In the genomic region with DNA sequence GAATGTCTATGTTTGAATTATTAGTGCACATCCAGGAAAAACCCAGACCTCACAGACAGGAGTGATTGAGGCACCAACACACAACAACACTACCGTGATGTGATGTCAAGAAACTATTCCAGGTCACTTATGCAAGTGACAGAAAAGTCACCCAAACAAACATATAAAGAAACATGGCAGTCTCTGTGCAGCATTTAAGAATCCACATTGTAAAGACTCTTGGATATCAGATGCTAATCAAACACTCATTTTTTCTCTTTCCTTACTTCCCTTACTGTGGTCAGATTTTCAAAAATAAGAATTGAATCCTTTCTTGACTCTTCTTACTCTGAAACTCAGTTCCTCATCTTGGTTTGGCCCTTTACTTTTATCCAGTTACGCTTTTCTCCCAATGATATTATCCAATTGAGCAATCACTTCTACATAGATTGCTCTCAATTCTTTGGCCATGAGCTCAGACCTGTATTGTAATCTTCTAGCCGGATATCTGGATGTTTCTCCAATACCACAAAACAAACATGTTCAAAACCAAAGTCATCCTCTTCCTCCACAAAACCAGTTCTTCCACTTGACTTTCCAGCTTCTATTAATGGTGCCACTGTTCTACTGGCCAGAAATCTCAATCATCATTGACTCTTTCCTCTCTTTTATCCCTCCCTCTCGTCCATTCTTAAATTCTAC, we compare ENCODE assay signal across 15 cellular contexts.
A peak's percentile ranks its signal among the peaks of the same experiment; 100 is the strongest.
DNase-seq lines count a peak whose midpoint lies in the region; ATAC-seq and TF ChIP-seq lines count a peak whose summit lies in the region.
"Had no signal": no experiment of that assay in that cellular context is flagged by ENCODE, and none has a peak within 500 bp of the region (broad histone marks: within the 10 kb centered on the region; RNA-seq: fewer than 3 reads in every experiment).

No MANE protein-coding gene starts in this region.

- H3K9me3 Mint-ChIP-seq in natural killer cell treated with Interleukin-12 subunit alpha and Interleukin-12 subunit beta and Interleukin-15 and Interleukin-18, amount 100 ng/mL, for 72 hours, result peaks cover 14% of the 10 kb centered on the region
- no peaks in the 10 kb centered on the region for H3K9me3 Mint-ChIP-seq in endodermal cell

- no peaks in the 10 kb centered on the region for H3K4me1 ChIP-seq in endodermal cell (ENCODE audit: control insufficient read depth, insufficient read depth, low read length)
- H3K4me1 ChIP-seq: SJSA1 had no signal

- H3K9me3 ChIP-seq in endodermal cell (ENCODE audit: control insufficient read depth, low read length), result no peaks in the 10 kb centered on the region
- H3K9me3 ChIP-seq: SJSA1 had no signal

- no peak overlapping the region for H3K9ac ChIP-seq in endodermal cell (ENCODE audit: extremely low read depth, low read length, poor library complexity, severe bottlenecking)

- H3K27ac Mint-ChIP-seq in natural killer cell treated with Interleukin-12 subunit alpha and Interleukin-12 subunit beta and Interleukin-15 and Interleukin-18, amount 100 ng/mL, for 72 hours, result peak overlapping the region; percentile 12 to 14
- no peak overlapping the region for H3K27ac Mint-ChIP-seq in endodermal cell
- H3K27ac Mint-ChIP-seq: H9 had no signal

- 90 to 93% methylated on average over 3 to 4 of the region's 4 CpGs for WGBS in endodermal cell (ENCODE audit: insufficient coverage in 1 of 2, insufficient read length in 1 of 2), 2 experiments

- no peak overlapping the region for H3K4me3 ChIP-seq in brain microvascular endothelial cell (ENCODE audit: low read depth, low read length)
- H3K4me3 ChIP-seq in endodermal cell (ENCODE audit: low read length), result no peak overlapping the region
- H3K4me3 ChIP-seq: SJSA1 had no signal

- H3K36me3 ChIP-seq in brain microvascular endothelial cell (replicated peaks) (no peaks in the 10 kb centered on the region), endodermal cell (ENCODE audit: control insufficient read depth, insufficient read depth, low read length) (no peaks in the 10 kb centered on the region)
- H3K36me3 ChIP-seq: SJSA1 had no signal

- no peak for TF ChIP-seq CTCF in brain microvascular endothelial cell (IDR thresholded peaks at IDR 0.05; ENCODE audit: low read depth, low read length, missing control alignments)
- no peak for TF ChIP-seq CTCF in endodermal cell (conservative IDR thresholded peaks at IDR 0.05)

- H3K27me3 Mint-ChIP-seq in natural killer cell treated with Interleukin-12 subunit alpha and Interleukin-12 subunit beta and Interleukin-15 and Interleukin-18, amount 100 ng/mL, for 72 hours, result no peaks in the 10 kb centered on the region
- H3K27me3 Mint-ChIP-seq in endodermal cell (ENCODE audit: insufficient read depth), result peaks cover 2% of the 10 kb centered on the region

- peaks cover 14% of the 10 kb centered on the region for H3K36me3 Mint-ChIP-seq in natural killer cell treated with Interleukin-12 subunit alpha and Interleukin-12 subunit beta and Interleukin-15 and Interleukin-18, amount 100 ng/mL, for 72 hours
- H3K36me3 Mint-ChIP-seq in endodermal cell (ENCODE audit: low read depth), result no peaks in the 10 kb centered on the region

- ATAC-seq in natural killer cell treated with Interleukin-12 subunit alpha and Interleukin-12 subunit beta and Interleukin-15 and Interleukin-18, amount 100 ng/mL, for 72 hours, result no peak
- no peak for ATAC-seq in HG03520 (IDR thresholded peaks at IDR 0.05; ENCODE audit: unreplicated experiment)
- no peak for ATAC-seq in GM18909 (IDR thresholded peaks at IDR 0.05; ENCODE audit: poor library complexity, unreplicated experiment)

- DNase-seq in NOMO-1 (lab: John Stamatoyannopoulos, UW; ENCODE audit: unreplicated experiment in 2 of 2) (peak; percentile 29 to 63), NOMO-1 treated with dmso at 0.1 percent for 144 hours (lab: John Stamatoyannopoulos, UW; ENCODE audit: unreplicated experiment) (no peak), MV-4-11 (lab: John Stamatoyannopoulos, UW) (peak; percentile 91), brain microvascular endothelial cell (peak; percentile 60), endodermal cell (no peak)
- DNase-seq in natural killer cell treated with Interleukin-12 subunit alpha and Interleukin-12 subunit beta and Interleukin-15 and Interleukin-18, amount 100 ng/mL, for 72 hours (ENCODE audit: low spot score), result no peak
- DNase-seq: activated CD4-positive, alpha-beta T cell treated with anti-CD3 and anti-CD28 coated beads, Interleukin-2, amount 50 U/mL, for 1 hour; amniotic stem cell; H9; NCI-H524 treated with DMSO at 0.1 percent for 48 hours; stimulated activated naive CD4-positive, alpha-beta T cell had no signal

- H3K4me3 Mint-ChIP-seq in natural killer cell treated with Interleukin-12 subunit alpha and Interleukin-12 subunit beta and Interleukin-15 and Interleukin-18, amount 100 ng/mL, for 72 hours, result no peak overlapping the region
- H3K4me3 Mint-ChIP-seq in endodermal cell, result no peak overlapping the region
- H3K4me3 Mint-ChIP-seq: H9, neural crest cell had no signal

- peaks cover 26 to 41% of the 10 kb centered on the region in 2 donors for H3K4me1 Mint-ChIP-seq in natural killer cell treated with Interleukin-12 subunit alpha and Interleukin-12 subunit beta and Interleukin-15 and Interleukin-18, amount 100 ng/mL, for 72 hours (ENCODE audit: low read depth in 2 of 2)
- peaks cover 17% of the 10 kb centered on the region for H3K4me1 Mint-ChIP-seq in endodermal cell
- H3K4me1 Mint-ChIP-seq: H9 had no signal

- H3K27me3 ChIP-seq in brain microvascular endothelial cell (replicated peaks), result no peaks in the 10 kb centered on the region
- no peaks in the 10 kb centered on the region for H3K27me3 ChIP-seq in endodermal cell (ENCODE audit: control insufficient read depth, insufficient read depth, low read length, poor library complexity, severe bottlenecking)
- H3K27me3 ChIP-seq: SJSA1 had no signal

- H3K27ac ChIP-seq in brain microvascular endothelial cell (peak overlapping the region; percentile 25), endodermal cell (ENCODE audit: low read depth, low read length) (no peak overlapping the region)
- H3K27ac ChIP-seq: SJSA1 had no signal

- in situ Hi-C loops in brain microvascular endothelial cell (cut with HindIII; ENCODE audit: low pct_ligation_motif_present, low sequenced_read_pairs), result no loop called here

Comparison
In these comparisons a context has a peak if more than half of its experiments do, and no peak if none do; other contexts are left out.
1. DNase-seq: peak in NOMO-1 (2 of 2), MV-4-11 (single experiment) and brain microvascular endothelial cell (single experiment); none in NOMO-1 treated with dmso at 0.1 percent for 144 hours (single experiment), natural killer cell treated with Interleukin-12 subunit alpha and Interleukin-12 subunit beta and Interleukin-15 and Interleukin-18, amount 100 ng/mL, for 72 hours (single experiment) and endodermal cell (single experiment).